10 cellular contexts compared by ENCODE assay signal in the genomic region with DNA sequence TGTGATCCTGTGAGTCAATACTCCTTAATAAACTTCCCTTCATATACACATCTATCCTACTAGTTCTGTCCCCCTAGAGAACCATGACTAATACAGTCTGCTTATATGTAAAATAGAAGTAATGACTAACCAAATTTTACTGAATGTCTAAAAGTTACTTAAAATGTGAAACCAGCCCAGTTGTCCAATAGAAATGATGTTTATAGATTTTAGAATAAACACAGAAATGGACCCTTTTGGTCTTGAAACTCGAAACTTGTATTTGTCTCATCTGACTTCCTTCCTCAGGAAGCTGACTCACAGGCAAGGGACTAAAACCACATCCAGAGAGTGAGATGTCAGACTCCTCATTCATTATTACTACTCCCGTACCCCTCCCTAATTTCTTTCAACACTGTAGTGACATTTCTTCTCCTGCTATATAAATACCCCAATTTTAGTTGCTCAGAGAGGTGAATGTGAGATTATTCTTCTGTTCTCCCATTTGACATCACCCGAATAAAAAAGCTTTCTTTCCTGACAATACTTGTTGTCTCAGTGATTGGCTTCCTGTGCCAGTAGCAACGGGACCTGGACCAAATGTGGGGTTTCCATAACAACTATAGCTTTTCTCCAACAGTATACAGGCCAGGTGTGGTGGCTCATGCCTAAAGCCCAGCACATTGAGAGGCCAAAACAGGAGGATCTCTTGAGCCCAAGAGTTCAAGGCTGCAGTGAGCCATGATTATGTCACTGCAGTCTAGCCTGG.
DNase-seq lines count a peak whose midpoint lies in the region; ATAC-seq and TF ChIP-seq lines count a peak whose summit lies in the region.
"Had no signal": no experiment of that assay in that cellular context is flagged by ENCODE, and none has a peak within 500 bp of the region (broad histone marks: within the 10 kb centered on the region; RNA-seq: fewer than 3 reads in every experiment).

No MANE protein-coding gene starts in this region.

- intact Hi-C loops in OCI-LY7 (cut with micrococcal nuclease; ENCODE audit: unreplicated experiment), result no loop called here

- no peak for TF ChIP-seq CTCF in choroid plexus epithelial cell (conservative IDR thresholded peaks at IDR 0.05; ENCODE audit: low read depth, low read length)
- TF ChIP-seq CTCF in GM13976 (IDR thresholded peaks at IDR 0.05; ENCODE audit: borderline replicate concordance, control extremely low read depth, extremely low read depth, insufficient read depth, missing control alignments), result no peak
- TF ChIP-seq CTCF in OCI-LY7 (conservative IDR thresholded peaks at IDR 0.05; ENCODE audit: low read length), result no peak

- H4K20me1 ChIP-seq in OCI-LY7 (ENCODE audit: insufficient read depth, low read length), result no peaks in the 10 kb centered on the region

- no peak overlapping the region for H2AFZ ChIP-seq in OCI-LY7 (ENCODE audit: low read length)
- H2AFZ ChIP-seq: parathyroid adenoma had no signal

- no peaks in the 10 kb centered on the region for H3K27me3 ChIP-seq in H7 (ENCODE audit: control insufficient read depth, insufficient read depth, low read length)

- POLR2A ChIA-PET in OCI-LY7 (lab: Charles Lee), result interaction anchor here (1.2 kb wide), 1 partner anchor 9 kb away, joined by 3 read pairs; no protein-coding TSS in a partner anchor

- in situ Hi-C loops in GM13976 (cut with MboI; ENCODE audit: low sequenced_read_pairs, unreplicated experiment), result no loop called here

- H3K4me2 ChIP-seq in OCI-LY7 (ENCODE audit: low read length), result no peak overlapping the region

- peak; percentile 73 for ATAC-seq in GM21528 (IDR thresholded peaks at IDR 0.05; ENCODE audit: low FRiP score, unreplicated experiment)

- no peaks in the 10 kb centered on the region for H3K36me3 ChIP-seq in H7 (replicated peaks; ENCODE audit: control insufficient read depth, insufficient read depth, low read length)
- no peaks in the 10 kb centered on the region for H3K36me3 ChIP-seq in OCI-LY7 (ENCODE audit: insufficient read depth, low read length)

- H3K9me2 ChIP-seq in OCI-LY7 (ENCODE audit: insufficient read depth, low read length), result no peaks in the 10 kb centered on the region

- no peaks in the 10 kb centered on the region for H3K4me1 ChIP-seq in OCI-LY7 (ENCODE audit: insufficient read depth, low read length, poor library complexity, severe bottlenecking)
- H3K4me1 ChIP-seq: parathyroid adenoma had no signal

- DNase-seq in AML-193 (lab: John Stamatoyannopoulos, UW) (peak; percentile 44 to 46), choroid plexus epithelial cell (ENCODE audit: low read depth) (peak; percentile 85), GM13976 (ENCODE audit: low spot score) (no peak), H7 (no peak), NCI-H1417 (lab: John Stamatoyannopoulos, UW) (no peak), OCI-LY7 (ENCODE audit: low spot score) (no peak)
- peak; percentile 1 for DNase-seq in Jurkat, Clone E6-1 (ENCODE audit: low read depth, low spot score)
- DNase-seq: NCI-H187 treated with DMSO at 0.1 percent for 48 hours had no signal

- no peak overlapping the region for H3K27ac ChIP-seq in OCI-LY7 (ENCODE audit: low read depth, low read length, poor library complexity, severe bottlenecking)
- H3K27ac ChIP-seq: parathyroid adenoma had no signal

- H3K79me2 ChIP-seq in OCI-LY7 (ENCODE audit: insufficient read depth, low read depth, low read length), result no peaks in the 10 kb centered on the region
- H3K79me2 ChIP-seq: parathyroid adenoma had no signal

- no peaks in the 10 kb centered on the region for H3K9me3 ChIP-seq in OCI-LY7 (ENCODE audit: low read length)

- CTCF ChIA-PET in OCI-LY7 (lab: Charles Lee; ENCODE audit: unreplicated experiment), result no interaction called here

- H3K4me3 ChIP-seq in Jurkat, Clone E6-1 (ENCODE audit: low read length), result no peak overlapping the region
- H3K4me3 ChIP-seq in choroid plexus epithelial cell (ENCODE audit: low read depth, low read length) (no peak overlapping the region), H7 (ENCODE audit: insufficient read depth, low read depth, low read length) (no peak overlapping the region), OCI-LY7 (ENCODE audit: low read depth, low read length, poor library complexity, severe bottlenecking) (no peak overlapping the region)

- no TSS peak for BruUV-seq in OCI-LY7 (replicated peaks; lab: Mats Ljungman, UMichigan)

Comparison
In these comparisons a context has a peak if more than half of its experiments do, and no peak if none do; other contexts are left out.
1. DNase-seq: peak in AML-193 (2 of 2), Jurkat, Clone E6-1 (single experiment) and choroid plexus epithelial cell (single experiment); none in GM13976 (single experiment), H7 (single experiment), NCI-H1417 (0 of 3) and OCI-LY7 (single experiment).